Comparison of ENCODE assay signal across 23 cellular contexts in genomic region chr7:50185188-50185587, GRCh38.
DNase-seq lines count a peak whose midpoint lies in the region; ATAC-seq lines count a peak whose summit lies in the region.
"Had no signal": no experiment of that assay in that cellular context is flagged by ENCODE, and none has a peak within 500 bp of the region (broad histone marks: within the 10 kb centered on the region; RNA-seq: fewer than 3 reads in every experiment).

No MANE protein-coding gene starts in this region.

- H3K4me3 Mint-ChIP-seq in dendritic cell treated with granulocyte-macrophage colony-stimulating factor and Interleukin-4, amounts not matched to agents 40 ng/mL and 50 ng/mL, for 4 days: peak overlapping the region; percentile 37
- no peak overlapping the region for H3K4me3 Mint-ChIP-seq in memory B cell
- H3K4me3 Mint-ChIP-seq: CD8-positive, alpha-beta memory T cell; naive B cell had no signal

- no peaks in the 10 kb centered on the region for H3K27me3 Mint-ChIP-seq in dendritic cell treated with granulocyte-macrophage colony-stimulating factor and Interleukin-4, amounts not matched to agents 40 ng/mL and 50 ng/mL, for 4 days
- no peaks in the 10 kb centered on the region for H3K27me3 Mint-ChIP-seq in memory B cell
- H3K27me3 Mint-ChIP-seq: naive B cell had no signal

- no peaks in the 10 kb centered on the region for H3K36me3 Mint-ChIP-seq in dendritic cell treated with granulocyte-macrophage colony-stimulating factor and Interleukin-4, amounts not matched to agents 40 ng/mL and 50 ng/mL, for 4 days (ENCODE audit: low read depth)
- peaks cover 2% of the 10 kb centered on the region for H3K36me3 Mint-ChIP-seq in memory B cell

- peak; percentile 80 to 84 for DNase-seq in AML-193 (lab: John Stamatoyannopoulos, UW)
- peak; percentile 79 for DNase-seq in CD1c-positive myeloid dendritic cell (ENCODE audit: extremely low spot score)
- no peak for DNase-seq in memory B cell (ENCODE audit: low spot score in 2 of 2)
- DNase-seq in stimulated activated CD4-positive, alpha-beta T cell treated with anti-CD3 and anti-CD28 coated beads, Interleukin-4, amount 100 ng/mL, for 4 hours: no peak
- DNase-seq: activated CD4-positive, alpha-beta T cell treated with anti-CD3 and anti-CD28 coated beads, Interleukin-2, amount 50 U/mL, for 4 hours; activated gamma-delta T cell treated with Interleukin-2 at 50 U/mL for 16 hours; CD8-positive, alpha-beta memory T cell; DMS153; effector CD8-positive, alpha-beta T cell; foreskin keratinocyte; GOT3; mammary epithelial cell; naive B cell; NCI-H1436; NCI-H510A treated with DMSO at 0.1 percent for 48 hours; NK-92 treated with Interleukin-12 subunit alpha and Interleukin-12 subunit beta, amount 100 ng/mL, for 24 hours; sigmoid colon; stimulated activated CD4-positive, alpha-beta T cell treated with anti-CD3 and anti-CD28 coated beads, Interleukin-15, amount 100 ng/mL, for 24 hours; stimulated activated CD8-positive, alpha-beta memory T cell treated with anti-CD3 and anti-CD28 coated beads, Interleukin-4, amount 100 ng/mL, for 48 hours had no signal

- intact Hi-C loops in dendritic cell treated with granulocyte-macrophage colony-stimulating factor and Interleukin-4, amounts not matched to agents 40 ng/mL and 50 ng/mL, for 4 days (cut with micrococcal nuclease): loop anchor here (5.0 kb wide), 1 partner anchor 43 kb away; no protein-coding TSS in a partner anchor

- H3K27ac Mint-ChIP-seq in dendritic cell treated with granulocyte-macrophage colony-stimulating factor and Interleukin-4, amounts not matched to agents 40 ng/mL and 50 ng/mL, for 4 days: peak overlapping the region; percentile 65
- no peak overlapping the region for H3K27ac Mint-ChIP-seq in memory B cell

- H3K4me1 Mint-ChIP-seq in dendritic cell treated with granulocyte-macrophage colony-stimulating factor and Interleukin-4, amounts not matched to agents 40 ng/mL and 50 ng/mL, for 4 days (ENCODE audit: low read depth): peaks cover 88% of the 10 kb centered on the region
- peaks cover 10% of the 10 kb centered on the region for H3K4me1 Mint-ChIP-seq in memory B cell

- peaks cover 7% of the 10 kb centered on the region for H3K9me3 Mint-ChIP-seq in dendritic cell treated with granulocyte-macrophage colony-stimulating factor and Interleukin-4, amounts not matched to agents 40 ng/mL and 50 ng/mL, for 4 days
- H3K9me3 Mint-ChIP-seq in memory B cell: no peaks in the 10 kb centered on the region

- peak; percentile 49 for ATAC-seq in memory B cell (ENCODE audit: low read depth)
- no peak for ATAC-seq in GM18868 (IDR thresholded peaks at IDR 0.05; ENCODE audit: unreplicated experiment)
- ATAC-seq in GM21825 (IDR thresholded peaks at IDR 0.05; ENCODE audit: unreplicated experiment): no peak
- ATAC-seq: body of pancreas, foreskin keratinocyte had no signal

Comparison
In these comparisons a context has a peak if more than half of its experiments do, and no peak if none do; other contexts are left out.
1. DNase-seq: peak in AML-193 (2 of 2) and CD1c-positive myeloid dendritic cell (single experiment); none in memory B cell (0 of 2) and stimulated activated CD4-positive, alpha-beta T cell treated with anti-CD3 and anti-CD28 coated beads, Interleukin-4, amount 100 ng/mL, for 4 hours (0 of 2).